ENCODE assay signal across 1 cellular context in the genomic region with DNA sequence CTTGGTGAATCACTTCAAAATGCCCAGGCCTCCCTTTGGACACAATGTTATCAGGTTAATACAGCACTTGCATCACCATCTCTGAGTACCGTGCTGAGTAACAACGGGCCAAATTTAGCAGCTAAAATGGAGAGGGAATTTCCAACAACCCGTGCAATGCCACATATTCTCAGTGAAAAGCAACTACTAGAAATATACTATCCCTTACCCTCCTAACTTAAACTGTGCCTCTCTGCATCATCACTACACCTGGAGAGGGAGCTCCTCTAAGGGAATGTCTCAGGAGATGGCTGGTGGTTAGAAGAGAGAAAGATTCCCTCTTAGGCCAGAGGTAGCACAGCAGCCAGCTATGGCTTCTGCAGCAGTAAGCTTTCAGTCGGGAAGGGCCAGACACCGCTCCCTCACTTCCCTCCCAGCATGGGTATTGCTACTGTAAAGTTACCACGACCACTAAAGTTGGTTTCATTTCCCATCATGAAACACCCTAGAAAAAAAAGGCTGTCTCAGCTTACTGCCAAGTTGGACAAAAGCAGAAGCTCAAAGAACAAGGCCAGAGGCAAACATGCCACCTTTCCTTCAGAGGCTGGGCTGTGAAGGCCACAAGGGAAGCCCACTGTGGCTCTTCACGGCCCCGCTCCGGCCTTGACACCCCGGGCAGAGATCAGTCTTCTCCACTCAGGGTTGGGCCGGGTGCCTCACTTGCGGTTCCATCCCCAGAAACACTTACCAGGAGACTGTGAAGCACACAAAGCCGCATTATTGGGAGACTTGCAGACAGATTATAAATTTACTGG.
TF ChIP-seq lines count a peak whose summit lies in the region.

No MANE protein-coding gene starts in this region.

TF ChIP-seq in HepG2, 621 proteins besides CTCF, POLR2A, EP300 and RAD21 (continued from another document and continues in another):
- TF ChIP-seq ZFP91 (CRISPR knock-in tag; IDR thresholded peaks at IDR 0.05; ENCODE audit: borderline replicate concordance) (0 out of 2 replicates have a peak, but pooled peaks have one; percentile 28), TBX2 (CRISPR knock-in tag; IDR thresholded peaks at IDR 0.05; ENCODE audit: borderline replicate concordance) (peak; percentile 57; the same call in 1 of the 2 replicates), RCOR2 (CRISPR knock-in tag; IDR thresholded peaks at IDR 0.05) (0 out of 2 replicates have a peak, but pooled peaks have one; percentile 22), ZNF441 (CRISPR knock-in tag; IDR thresholded peaks at IDR 0.05; ENCODE audit: borderline replicate concordance) (no peak), ZNF644 (CRISPR knock-in tag; IDR thresholded peaks at IDR 0.05; ENCODE audit: low read depth) (0 out of 2 replicates have a peak, but pooled peaks have one; percentile 15), RARA (CRISPR knock-in tag; IDR thresholded peaks at IDR 0.05) (peak; percentile 22), SRF (IDR thresholded peaks at IDR 0.05; ENCODE audit: low read depth, low read length) (no peak), LCORL (IDR thresholded peaks at IDR 0.05) (no peak), LCORL (CRISPR knock-in tag; IDR thresholded peaks at IDR 0.05) (0 out of 2 replicates have a peak, but pooled peaks have one; percentile 15), ZNF362 (CRISPR knock-in tag; IDR thresholded peaks at IDR 0.05; ENCODE audit: borderline replicate concordance) (peak; percentile 52; the same call in 1 of the 2 replicates), SOX6 (IDR thresholded peaks at IDR 0.05) (no peak), SOX6 (CRISPR knock-in tag; IDR thresholded peaks at IDR 0.05) (peak; percentile 52), ZNF687 (CRISPR knock-in tag; IDR thresholded peaks at IDR 0.05) (peak; percentile 94), PHF8 (CRISPR knock-in tag; IDR thresholded peaks at IDR 0.05) (peak; percentile 24; the same call in 1 of the 2 replicates), ZNF280D (CRISPR knock-in tag; IDR thresholded peaks at IDR 0.05) (peak; percentile 80; the same call in 1 of the 2 replicates), ZSCAN29 (CRISPR knock-in tag; conservative IDR thresholded peaks at IDR 0.05) (no peak), MEF2D (CRISPR knock-in tag; IDR thresholded peaks at IDR 0.05) (peak; percentile 60; the same call in 1 of the 2 replicates), YY1 (IDR thresholded peaks at IDR 0.05; ENCODE audit: insufficient read depth, insufficient replicate concordance, low read depth, low read length) (no peak), ETS1 (CRISPR knock-in tag; IDR thresholded peaks at IDR 0.05) (no peak), HMGXB4 (CRISPR knock-in tag; IDR thresholded peaks at IDR 0.05; ENCODE audit: borderline replicate concordance in 1 of 2, low read depth in 1 of 2) (peak; percentile 42 to 56; a peak in 1 of 4 replicates), MXD1 (CRISPR knock-in tag; IDR thresholded peaks at IDR 0.05) (no peak), ZNF460 (CRISPR knock-in tag; IDR thresholded peaks at IDR 0.05; ENCODE audit: borderline replicate concordance) (no peak), HNF1B (CRISPR knock-in tag; IDR thresholded peaks at IDR 0.05) (no peak), ZFY (CRISPR knock-in tag; IDR thresholded peaks at IDR 0.05) (peak; percentile 54), KAT7 (CRISPR knock-in tag; IDR thresholded peaks at IDR 0.05; ENCODE audit: borderline replicate concordance) (0 out of 2 replicates have a peak, but pooled peaks have one; percentile 25), HNF4A (CRISPR knock-in tag; IDR thresholded peaks at IDR 0.05) (peak; percentile 70), ZNF75D (CRISPR knock-in tag; IDR thresholded peaks at IDR 0.05; ENCODE audit: borderline replicate concordance) (no peak), MAX (IDR thresholded peaks at IDR 0.05) (no peak)
- TF ChIP-seq, protein P1, sequence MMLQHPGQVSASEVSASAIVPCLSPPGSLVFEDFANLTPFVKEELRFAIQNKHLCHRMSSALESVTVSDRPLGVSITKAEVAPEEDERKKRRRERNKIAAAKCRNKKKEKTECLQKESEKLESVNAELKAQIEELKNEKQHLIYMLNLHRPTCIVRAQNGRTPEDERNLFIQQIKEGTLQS (CRISPR knock-in tag; IDR thresholded peaks at IDR 0.05) = peak; percentile 55; the same call in 1 of the 2 replicates
- TF ChIP-seq, protein P2, sequence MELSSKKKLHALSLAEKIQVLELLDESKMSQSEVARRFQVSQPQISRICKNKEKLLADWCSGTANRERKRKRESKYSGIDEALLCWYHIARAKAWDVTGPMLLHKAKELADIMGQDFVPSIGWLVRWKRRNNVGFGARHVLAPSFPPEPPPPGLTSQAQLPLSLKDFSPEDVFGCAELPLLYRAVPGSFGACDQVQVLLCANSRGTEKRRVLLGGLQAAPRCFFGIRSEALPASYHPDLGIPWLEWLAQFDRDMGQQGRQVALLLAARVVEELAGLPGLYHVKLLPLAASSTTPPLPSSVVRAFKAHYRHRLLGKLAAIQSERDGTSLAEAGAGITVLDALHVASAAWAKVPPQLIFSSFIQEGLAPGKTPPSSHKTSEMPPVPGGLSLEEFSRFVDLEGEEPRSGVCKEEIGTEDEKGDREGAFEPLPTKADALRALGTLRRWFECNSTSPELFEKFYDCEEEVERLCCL (CRISPR knock-in tag; IDR thresholded peaks at IDR 0.05; ENCODE audit: borderline replicate concordance) = 0 out of 2 replicates have a peak, but pooled peaks have one; percentile 54
